12 cellular contexts compared by ENCODE assay signal in genomic region chr17:38601539-38602351, GRCh38. TPM values are rescaled to one million over a fixed set of nuclear protein-coding genes. Genes with fewer than 3 reads are reported as not detected.
DNase-seq lines count a peak whose midpoint lies in the region; ATAC-seq and TF ChIP-seq lines count a peak whose summit lies in the region.
"Had no signal": no experiment of that assay in that cellular context is flagged by ENCODE, and none has a peak within 500 bp of the region (broad histone marks: within the 10 kb centered on the region; RNA-seq: fewer than 3 reads in every experiment).

No MANE protein-coding gene starts in this region.

- ATAC-seq in omental fat pad (ENCODE audit: low FRiP score) (peak; percentile 34), HG02642 (IDR thresholded peaks at IDR 0.05; ENCODE audit: poor library complexity, unreplicated experiment) (no peak), GM21526 (IDR thresholded peaks at IDR 0.05; ENCODE audit: low FRiP score, unreplicated experiment) (no peak)

- peak; percentile 85 for DNase-seq in H9
- peak; percentile 68 to 79 for DNase-seq in NCI-H187 (lab: John Stamatoyannopoulos, UW)
- DNase-seq in cerebellar cortex (ENCODE audit: low spot score), result peak; percentile 69
- no peak for DNase-seq in omental fat pad (ENCODE audit: low spot score)
- no peak for DNase-seq in GM13976 (ENCODE audit: low spot score)
- DNase-seq in activated effector memory CD4-positive, alpha-beta T cell treated with anti-CD3 and anti-CD28 coated beads, Interleukin-2, amount 50 U/mL, for 16 hours, result no peak
- DNase-seq: stimulated activated CD4-positive, alpha-beta T cell treated with anti-CD3 and anti-CD28 coated beads, Interleukin-1b, Interleukin-23, amount 100 ng/mL, for 48 hours had no signal

- H3K4ac ChIP-seq in H9 (ENCODE audit: low read depth, low read length), result no peak overlapping the region

- H3K23me2 ChIP-seq in H9 (ENCODE audit: insufficient read length, low read depth, low read length, poor library complexity, severe bottlenecking), result peaks cover 16% of the 10 kb centered on the region

- peaks cover 19% of the 10 kb centered on the region; the same call in 1 of the 2 replicates for H3K27me3 ChIP-seq in H9 (ENCODE audit: insufficient read depth, low read length)

- no peak overlapping the region for H2BK120ac ChIP-seq in H9 (ENCODE audit: low read depth, low read length, poor library complexity, severe bottlenecking)

- no peak overlapping the region for H3K23ac ChIP-seq in H9 (ENCODE audit: insufficient read length, low read depth, low read length)

- no CpG with 5 or more reads among the region's 24 CpGs for WGBS in H9 (ENCODE audit: extremely low coverage, insufficient read length, low lambda C conversion rate)

- H2AK5ac ChIP-seq in H9 (ENCODE audit: insufficient read length, low read length), result no peak overlapping the region

- H3K27ac Mint-ChIP-seq in H9, result peak overlapping the region in 2 of 3 experiments; percentile 20 to 92; a peak in 4 of 7 replicates

- no peak overlapping the region for H4K8ac ChIP-seq in H9 (replicated peaks; ENCODE audit: insufficient read length, low read depth, low read length)

- no peaks in the 10 kb centered on the region for H3K9me3 ChIP-seq in H9 (ENCODE audit: control insufficient read depth, low read depth, low read length)
- H3K9me3 ChIP-seq: thoracic aorta had no signal

- no peak overlapping the region for H2BK15ac ChIP-seq in H9 (ENCODE audit: low read depth, low read length)

- H3K4me1 Mint-ChIP-seq in H9, result peaks cover 74 to 76% of the 10 kb centered on the region in 2 experiments

- no peak overlapping the region for H4K5ac ChIP-seq in H9 (ENCODE audit: insufficient read length, low read depth, low read length)

- no peak overlapping the region for H2BK5ac ChIP-seq in H9 (ENCODE audit: insufficient read length, low read length)

- H3K79me2 ChIP-seq in H9 (ENCODE audit: insufficient read depth, low read length), result no peaks in the 10 kb centered on the region

- no peak overlapping the region for H3K27ac ChIP-seq in H9 (ENCODE audit: insufficient read length, low read depth, low read length)
- H3K27ac ChIP-seq: HL-60, thoracic aorta had no signal

- no peak overlapping the region for H3T11ph ChIP-seq in H9 (ENCODE audit: low read length)

- H3K9ac ChIP-seq in H9 (ENCODE audit: extremely low read depth, insufficient read length, low read length), result no peak overlapping the region

- no peaks in the 10 kb centered on the region; a peak in 1 of 7 replicates for H3K36me3 Mint-ChIP-seq in H9 (ENCODE audit: insufficient read depth in 1 of 3, low read depth in 3 of 3)

- H2AFZ ChIP-seq in H9 (ENCODE audit: low read length), result no peak overlapping the region

- H3K4me2 ChIP-seq in H9 (ENCODE audit: insufficient read depth, insufficient read length, low read length), result peak overlapping the region; percentile 48

- peaks cover 4% of the 10 kb centered on the region for H4K20me1 ChIP-seq in H9 (ENCODE audit: control insufficient read depth, insufficient read depth, insufficient read length)

- H3K4me3 Mint-ChIP-seq in H9, result peak overlapping the region; percentile 61 to 75

- no peak overlapping the region for H4K91ac ChIP-seq in H9 (ENCODE audit: insufficient read length, low read depth, low read length)

- H3K56ac ChIP-seq in H9 (ENCODE audit: insufficient read length, low read depth, low read length), result no peak overlapping the region

- H2BK20ac ChIP-seq in H9 (ENCODE audit: low read depth, low read length, poor library complexity, severe bottlenecking), result no peak overlapping the region

- no peak overlapping the region for H2BK12ac ChIP-seq in H9 (ENCODE audit: insufficient read length, low read depth, low read length)

- no peaks in the 10 kb centered on the region for H3K79me1 ChIP-seq in H9 (ENCODE audit: insufficient read depth, low read depth, low read length, poor library complexity, severe bottlenecking)

- no peaks in the 10 kb centered on the region for H3K9me3 Mint-ChIP-seq in H9

- TF ChIP-seq CTCF in H9 (conservative IDR thresholded peaks at IDR 0.05) (no peak), omental fat pad (IDR thresholded peaks at IDR 0.05) (no peak), GM13976 (IDR thresholded peaks at IDR 0.05; ENCODE audit: borderline replicate concordance, control extremely low read depth, extremely low read depth, insufficient read depth, missing control alignments) (no peak)

- peaks cover 44% of the 10 kb centered on the region for H3K27me3 Mint-ChIP-seq in H9 (ENCODE audit: low read depth)

- in situ Hi-C loops in GM13976 (cut with MboI; ENCODE audit: low sequenced_read_pairs, unreplicated experiment), result no loop called here

- H3K14ac ChIP-seq in H9 (ENCODE audit: insufficient read depth, low read length), result no peak overlapping the region

- peaks cover 27% of the 10 kb centered on the region for H3K4me1 ChIP-seq in H9 (ENCODE audit: insufficient read depth, low read length)

- no peak overlapping the region for H3K18ac ChIP-seq in H9 (ENCODE audit: insufficient read length, low read depth, low read length)

RNA-seq across cellular contexts. Expression of gene SRCIN1, which starts 4.0 kb away (rescaled TPM):
- total RNA-seq in H9 (2021), result 6.7 and 6.9 TPM in 2 replicates
- 1 to 10 TPM; 1.2 to 5.6 (median 2.7) TPM for total RNA-seq in omental fat pad
- total RNA-seq: mononuclear cell, thoracic aorta had no signal

Comparison
In these comparisons a context has a peak if more than half of its experiments do, and no peak if none do; other contexts are left out.
1. DNase-seq: peak in H9 (single experiment), NCI-H187 (2 of 2) and cerebellar cortex (single experiment); none in omental fat pad (single experiment), GM13976 (single experiment) and activated effector memory CD4-positive, alpha-beta T cell treated with anti-CD3 and anti-CD28 coated beads, Interleukin-2, amount 50 U/mL, for 16 hours (single experiment).